ENCODE assay signal across 14 cellular contexts in the genomic region with DNA sequence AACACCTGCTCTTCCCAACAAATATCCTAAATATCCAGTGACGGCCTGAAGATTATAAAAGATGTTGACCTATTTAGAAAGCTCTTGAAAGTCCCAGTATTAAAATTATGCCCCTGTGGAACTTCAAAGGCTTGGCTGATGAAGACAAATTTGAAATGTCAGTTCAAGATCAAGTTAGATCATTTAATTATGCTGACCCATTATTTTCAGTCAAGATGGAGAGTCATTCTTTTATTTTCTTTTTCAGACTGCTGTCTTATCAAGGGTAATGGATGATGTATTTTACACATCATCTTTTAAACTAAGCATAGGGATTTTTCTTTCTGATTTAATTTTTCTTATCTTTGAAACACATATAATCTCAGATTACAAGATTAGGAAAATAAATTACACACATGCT.
"Had no signal": no experiment of that assay in that cellular context is flagged by ENCODE, and none has a peak within 500 bp of the region (broad histone marks: within the 10 kb centered on the region; RNA-seq: fewer than 3 reads in every experiment).

No MANE protein-coding gene starts in this region.

- DNase-seq: activated CD4-positive, alpha-beta T cell treated with anti-CD3 and anti-CD28 coated beads for 4 hours; activated CD8-positive, alpha-beta memory T cell treated with anti-CD3 and anti-CD28 coated beads, Interleukin-2, amount 50 U/mL, for 4 hours; activated CD8-positive, alpha-beta T cell treated with anti-CD3 and anti-CD28 coated beads, Interleukin-2, amount 10 ng/mL, durations not matched to agents 7 days and 5 days; activated gamma-delta T cell; activated T-cell treated with anti-CD3 and anti-CD28 coated beads, Interleukin-2, amount 50 U/mL, for 72 hours; erythroblast; mammary epithelial cell; naive B cell; pancreas; thyroid gland had no signal

- H3K4me1 Mint-ChIP-seq: stimulated activated effector memory CD8-positive, alpha-beta T cell treated with anti-CD3 and anti-CD28 coated beads, Interleukin-12 subunit alpha, Interleukin-12 subunit beta, amount 100 ng/mL, for 72 hours; WTC11 had no signal

- H3K9me3 Mint-ChIP-seq: activated naive CD4-positive, alpha-beta T cell treated with anti-CD3 and anti-CD28 coated beads, Interleukin-2, amount 50 U/mL, for 72 hours; activated T-cell treated with anti-CD3 and anti-CD28 coated beads, Interleukin-2, amount 50 U/mL, for 72 hours; stimulated activated effector memory CD8-positive, alpha-beta T cell treated with anti-CD3 and anti-CD28 coated beads, Interleukin-12 subunit alpha, Interleukin-12 subunit beta, amount 100 ng/mL, for 72 hours had no signal

- H3K27ac Mint-ChIP-seq: activated CD8-positive, alpha-beta T cell treated with anti-CD3 and anti-CD28 coated beads, Interleukin-2, amount 10 ng/mL, durations not matched to agents 7 days and 5 days; activated naive CD4-positive, alpha-beta T cell treated with anti-CD3 and anti-CD28 coated beads, Interleukin-2, amount 50 U/mL, for 72 hours; activated T-cell treated with anti-CD3 and anti-CD28 coated beads, Interleukin-2, amount 50 U/mL, for 72 hours; stimulated activated effector memory CD8-positive, alpha-beta T cell treated with anti-CD3 and anti-CD28 coated beads, Interleukin-12 subunit alpha, Interleukin-12 subunit beta, amount 100 ng/mL, for 72 hours; WTC11 had no signal

- H3K36me3 Mint-ChIP-seq: activated naive CD4-positive, alpha-beta T cell treated with anti-CD3 and anti-CD28 coated beads, Interleukin-2, amount 50 U/mL, for 72 hours; stimulated activated effector memory CD8-positive, alpha-beta T cell treated with anti-CD3 and anti-CD28 coated beads, Interleukin-12 subunit alpha, Interleukin-12 subunit beta, amount 100 ng/mL, for 72 hours; WTC11 had no signal

- ATAC-seq: activated CD8-positive, alpha-beta T cell treated with anti-CD3 and anti-CD28 coated beads, Interleukin-2, amount 10 ng/mL, durations not matched to agents 7 days and 5 days; activated naive CD4-positive, alpha-beta T cell treated with anti-CD3 and anti-CD28 coated beads, Interleukin-2, amount 50 U/mL, for 72 hours; activated T-cell treated with anti-CD3 and anti-CD28 coated beads, Interleukin-2, amount 50 U/mL, for 72 hours; left lobe of liver; pancreas; stimulated activated effector memory CD8-positive, alpha-beta T cell treated with anti-CD3 and anti-CD28 coated beads, Interleukin-12 subunit alpha, Interleukin-12 subunit beta, amount 100 ng/mL, for 72 hours; WTC11 had no signal

- H3K4me3 Mint-ChIP-seq: activated CD8-positive, alpha-beta T cell treated with anti-CD3 and anti-CD28 coated beads, Interleukin-2, amount 10 ng/mL, durations not matched to agents 7 days and 5 days; activated T-cell treated with anti-CD3 and anti-CD28 coated beads, Interleukin-2, amount 50 U/mL, for 72 hours; naive B cell; stimulated activated effector memory CD8-positive, alpha-beta T cell treated with anti-CD3 and anti-CD28 coated beads, Interleukin-12 subunit alpha, Interleukin-12 subunit beta, amount 100 ng/mL, for 72 hours; WTC11 had no signal

- H3K27ac ChIP-seq: pancreas, thyroid gland had no signal

- H3K27me3 Mint-ChIP-seq: naive B cell had no signal
